Comparison of ENCODE assay signal across 1 cellular context in the genomic region with DNA sequence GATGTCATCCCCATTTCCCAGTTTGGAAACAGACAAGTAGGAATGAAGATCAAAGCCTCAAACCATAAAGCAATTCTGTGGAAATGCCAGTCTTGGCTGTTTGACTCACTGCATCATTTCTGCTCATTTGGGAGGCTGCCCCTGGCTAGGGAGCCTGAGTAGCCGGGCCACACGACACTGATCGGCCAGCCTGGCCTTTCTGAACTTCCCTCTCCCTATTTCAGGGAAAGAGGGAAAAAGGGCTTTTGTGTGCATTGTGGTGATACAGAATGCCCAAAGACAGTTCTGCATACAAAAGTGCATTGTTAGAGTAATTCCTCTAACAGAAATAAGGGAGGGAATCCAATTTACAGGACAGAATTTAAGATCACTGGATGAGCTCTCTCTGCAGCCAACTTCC.
TF ChIP-seq lines count a peak whose summit lies in the region.

No MANE protein-coding gene starts in this region.

TF ChIP-seq in HepG2, 621 proteins besides CTCF, POLR2A, EP300 and RAD21:
- TF ChIP-seq NFATC3 (CRISPR knock-in tag; IDR thresholded peaks at IDR 0.05) (no peak), ZNF607 (CRISPR knock-in tag; IDR thresholded peaks at IDR 0.05; ENCODE audit: borderline replicate concordance) (no peak), ZSCAN30 (CRISPR knock-in tag; IDR thresholded peaks at IDR 0.05) (no peak), NCOA1 (CRISPR knock-in tag; IDR thresholded peaks at IDR 0.05) (no peak), MNT (IDR thresholded peaks at IDR 0.05) (no peak), ZNF329 (CRISPR knock-in tag; IDR thresholded peaks at IDR 0.05; ENCODE audit: low read depth) (no peak), ZNF367 (CRISPR knock-in tag; IDR thresholded peaks at IDR 0.05; ENCODE audit: borderline replicate concordance) (no peak), DDIT3 (CRISPR knock-in tag; IDR thresholded peaks at IDR 0.05) (no peak), ATM (IDR thresholded peaks at IDR 0.05; ENCODE audit: borderline replicate concordance) (no peak), CAMTA2 (CRISPR knock-in tag; IDR thresholded peaks at IDR 0.05; ENCODE audit: borderline replicate concordance) (no peak)
